27 cellular contexts compared by ENCODE assay signal in the genomic region with DNA sequence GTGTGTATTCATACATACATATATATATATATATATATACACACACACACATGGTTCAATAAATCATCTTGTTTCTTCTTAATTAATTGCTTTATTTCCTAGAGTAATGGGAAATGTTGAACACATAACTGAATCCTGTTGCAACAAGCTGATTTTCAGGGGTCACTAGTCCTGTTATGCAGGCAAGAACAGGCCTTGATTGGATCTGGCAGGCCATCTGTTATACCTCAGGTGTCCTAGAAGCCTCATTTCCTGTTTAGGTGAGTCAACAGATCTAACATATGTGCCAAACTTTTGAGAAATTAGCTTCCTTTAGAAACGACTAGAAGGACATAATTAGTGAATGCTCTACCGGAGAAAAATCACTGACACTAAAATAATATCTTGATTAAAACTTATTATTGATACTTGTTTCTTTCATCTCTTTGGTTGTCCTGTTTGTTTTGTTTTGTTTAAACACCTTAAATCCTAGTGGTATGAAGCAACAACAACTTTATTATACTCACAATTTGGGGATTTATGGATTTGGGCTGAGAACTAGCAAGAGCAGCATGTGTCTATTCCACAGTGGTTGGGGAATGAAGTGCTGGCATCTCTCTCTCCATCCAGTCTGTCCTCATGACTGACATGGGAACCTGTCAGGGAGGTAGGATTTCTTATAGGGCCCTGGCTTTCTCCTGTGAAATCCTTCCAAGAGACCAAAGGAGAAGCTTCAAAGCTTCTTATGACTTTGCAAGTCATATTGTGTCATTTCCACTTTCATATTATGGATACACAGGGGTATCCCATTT.
DNase-seq lines count a peak whose midpoint lies in the region; ATAC-seq and TF ChIP-seq lines count a peak whose summit lies in the region.
"Had no signal": no experiment of that assay in that cellular context is flagged by ENCODE, and none has a peak within 500 bp of the region (broad histone marks: within the 10 kb centered on the region; RNA-seq: fewer than 3 reads in every experiment).

No MANE protein-coding gene starts in this region.

- H3K9ac ChIP-seq in SK-N-SH: no peak overlapping the region

- no peak overlapping the region for H2AFZ ChIP-seq in SK-N-SH (ENCODE audit: low read depth)

- H3K4me3 ChIP-seq in SK-N-SH (ENCODE audit: low read depth in 2 of 2, low read length in 1 of 2): no peak overlapping the region
- H3K4me3 ChIP-seq: lung, pancreas, right atrium auricular region, SJCRH30 had no signal

- H3K36me3 ChIP-seq in SK-N-SH (replicated peaks in 1 of 2; ENCODE audit: control insufficient read depth in 1 of 2, insufficient read depth in 2 of 2, low read length in 1 of 2): no peaks in the 10 kb centered on the region
- H3K36me3 ChIP-seq: pancreas, right atrium auricular region, SJCRH30 had no signal

- TF ChIP-seq CTCF in SK-N-SH (IDR thresholded peaks at IDR 0.05) (no peak), RWPE1 (conservative IDR thresholded peaks at IDR 0.05; ENCODE audit: low read depth) (no peak), GM13977 (IDR thresholded peaks at IDR 0.05; ENCODE audit: extremely low read depth, insufficient read depth, missing control alignments) (no peak)

- H3K9me2 ChIP-seq in SK-N-SH: no peaks in the 10 kb centered on the region

- in situ Hi-C loops in GM13977 (cut with MboI; ENCODE audit: low pct_unique_long_range_greater_than_20kb, low sequenced_read_pairs, unreplicated experiment): no loop called here

- no peaks in the 10 kb centered on the region for H3K9me3 ChIP-seq in SK-N-SH
- H3K9me3 ChIP-seq: pancreas, right atrium auricular region, SJCRH30 had no signal

- WGBS in SK-N-SH (ENCODE audit: low lambda C conversion rate): 46% methylated on average over 2 of the region's 2 CpGs

- no peaks in the 10 kb centered on the region for H4K20me1 ChIP-seq in SK-N-SH (ENCODE audit: insufficient read depth)

- ATAC-seq in SK-N-SH treated with all-trans-retinoic acid at 6 μM for 48 hours (no peak), HG03108 (IDR thresholded peaks at IDR 0.05; ENCODE audit: unreplicated experiment) (no peak)
- ATAC-seq: activated CD8-positive, alpha-beta memory T cell treated with anti-CD3 and anti-CD28 coated beads, Interleukin-2, amount 10 ng/mL, durations not matched to agents 7 days and 5 days; CD8-positive, alpha-beta T cell had no signal

- no peaks in the 10 kb centered on the region for H3K79me2 ChIP-seq in SK-N-SH (ENCODE audit: insufficient read depth)

- H3K27ac ChIP-seq in SK-N-SH (ENCODE audit: low read depth in 2 of 2, low read length in 1 of 2) (no peak overlapping the region), RWPE1 (no peak overlapping the region), epithelial cell of prostate (peak overlapping the region; percentile 80)
- H3K27ac ChIP-seq: pancreas, right atrium auricular region, SJCRH30 had no signal

- no peak overlapping the region for H3K4me2 ChIP-seq in SK-N-SH

- no peak for TF ChIP-seq RAD21 in SK-N-SH (IDR thresholded peaks at IDR 0.05; ENCODE audit: low read length)

- no peak for DNase-seq in SK-N-SH
- peak; percentile 73 for DNase-seq in RWPE1 (ENCODE audit: low spot score)
- peak; percentile 86 for DNase-seq in epithelial cell of prostate (ENCODE audit: low read depth, low spot score)
- DNase-seq in renal cortical epithelial cell (ENCODE audit: low read depth): peak; percentile 46
- no peak for DNase-seq in GM13977 (ENCODE audit: low spot score)
- DNase-seq in activated T-cell treated with anti-CD3 and anti-CD28 coated beads for 4 hours: no peak
- DNase-seq: activated CD4-positive, CD25-positive, alpha-beta regulatory T cell; activated CD8-positive, alpha-beta memory T cell treated with anti-CD3 and anti-CD28 coated beads, Interleukin-2, amount 10 ng/mL, durations not matched to agents 7 days and 5 days; activated naive CD4-positive, alpha-beta T cell treated with anti-CD3 and anti-CD28 coated beads, Interleukin-2, amount 50 U/mL, for 16 hours; amygdala; CD8-positive, alpha-beta T cell; DMS 273 treated with DMSO at 0.1 percent for 48 hours; H9; NCI-H1092; NCI-H187 treated with DMSO at 0.1 percent for 48 hours; NCI-H2227 treated with DMSO at 0.1 percent for 48 hours; nephron progenitor cell; NK-92 treated with Interleukin-12 subunit alpha and Interleukin-12 subunit beta, amount 100 ng/mL, for 24 hours; pancreas; SJCRH30; stimulated activated CD4-positive, alpha-beta T cell treated with anti-CD3 and anti-CD28 coated beads, Interleukin-2, amount 100 ng/mL, for 48 hours; T-helper 1 cell; trophoblast cell had no signal

- H3K27me3 ChIP-seq in SK-N-SH (ENCODE audit: insufficient read depth): no peaks in the 10 kb centered on the region
- H3K27me3 ChIP-seq: pancreas, right atrium auricular region, SJCRH30 had no signal

- H3F3A ChIP-seq in SK-N-SH (replicated peaks; ENCODE audit: insufficient read depth): no peaks in the 10 kb centered on the region

- POLR2A ChIA-PET in SK-N-SH (lab: Yijun Ruan, JAX) (no interaction called here), RWPE1 (lab: Yijun Ruan, JAX; ENCODE audit: low non-redundant PET) (no interaction called here)

- no peak for TF ChIP-seq EP300 in SK-N-SH (IDR thresholded peaks at IDR 0.05; ENCODE audit: borderline replicate concordance in 1 of 2, low read depth in 1 of 2, low read length in 1 of 2)

- no peaks in the 10 kb centered on the region for H3K4me1 ChIP-seq in SK-N-SH (ENCODE audit: control insufficient read depth in 1 of 2, insufficient read depth in 2 of 2, low read depth in 1 of 2, low read length in 1 of 2)
- H3K4me1 ChIP-seq: right atrium auricular region, SJCRH30 had no signal

- CTCF ChIA-PET in SK-N-SH (lab: Yijun Ruan, JAX) (interaction anchor here (0.8 to 1.4 kb wide), 2 partner anchors 8 to 10 kb away, joined by 3 to 4 read pairs; no protein-coding TSS in a partner anchor), RWPE1 (lab: Yijun Ruan, JAX) (interaction anchor here (0.8 kb wide), 1 partner anchor 10 kb away, joined by 4 read pairs; no protein-coding TSS in a partner anchor)

TF ChIP-seq in SK-N-SH treated with all-trans-retinoic acid at 6 μM for 48 hours, 23 proteins besides CTCF, POLR2A, EP300 and RAD21:
- TF ChIP-seq RARB (CRISPR knock-in tag; IDR thresholded peaks at IDR 0.05): no peak
- peak; percentile 48; the same call in 1 of the 2 replicates for TF ChIP-seq TCF4 (CRISPR knock-in tag; IDR thresholded peaks at IDR 0.05; ENCODE audit: borderline replicate concordance)
- no peak for TF ChIP-seq ARNTL (CRISPR knock-in tag; IDR thresholded peaks at IDR 0.05; ENCODE audit: borderline replicate concordance, low read depth)
- no peak for TF ChIP-seq BACH2 (CRISPR knock-in tag; IDR thresholded peaks at IDR 0.05; ENCODE audit: borderline replicate concordance)
- TF ChIP-seq, protein P1, sequence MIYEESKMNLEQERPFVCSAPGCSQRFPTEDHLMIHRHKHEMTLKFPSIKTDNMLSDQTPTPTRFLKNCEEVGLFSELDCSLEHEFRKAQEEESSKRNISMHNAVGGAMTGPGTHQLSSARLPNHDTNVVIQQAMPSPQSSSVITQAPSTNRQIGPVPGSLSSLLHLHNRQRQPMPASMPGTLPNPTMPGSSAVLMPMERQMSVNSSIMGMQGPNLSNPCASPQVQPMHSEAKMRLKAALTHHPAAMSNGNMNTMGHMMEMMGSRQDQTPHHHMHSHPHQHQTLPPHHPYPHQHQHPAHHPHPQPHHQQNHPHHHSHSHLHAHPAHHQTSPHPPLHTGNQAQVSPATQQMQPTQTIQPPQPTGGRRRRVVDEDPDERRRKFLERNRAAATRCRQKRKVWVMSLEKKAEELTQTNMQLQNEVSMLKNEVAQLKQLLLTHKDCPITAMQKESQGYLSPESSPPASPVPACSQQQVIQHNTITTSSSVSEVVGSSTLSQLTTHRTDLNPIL (CRISPR knock-in tag; IDR thresholded peaks at IDR 0.05; ENCODE audit: low read depth): no peak
- peak; percentile 39; the same call in 1 of the 2 replicates for TF ChIP-seq ISL1 (CRISPR knock-in tag; IDR thresholded peaks at IDR 0.05)

TF ChIP-seq in SK-N-SH, 30 proteins besides CTCF, POLR2A, EP300 and RAD21 (continues in another document):
- no peak for TF ChIP-seq NFIC (IDR thresholded peaks at IDR 0.05; ENCODE audit: borderline replicate concordance)
- no peak for TF ChIP-seq REST (IDR thresholded peaks at IDR 0.05; ENCODE audit: low read depth, low read length)
- no peak for TF ChIP-seq FOSL2 (IDR thresholded peaks at IDR 0.05; ENCODE audit: borderline replicate concordance, low read depth)
- TF ChIP-seq, protein P2, sequence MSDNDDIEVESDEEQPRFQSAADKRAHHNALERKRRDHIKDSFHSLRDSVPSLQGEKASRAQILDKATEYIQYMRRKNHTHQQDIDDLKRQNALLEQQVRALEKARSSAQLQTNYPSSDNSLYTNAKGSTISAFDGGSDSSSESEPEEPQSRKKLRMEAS (IDR thresholded peaks at IDR 0.05; ENCODE audit: low read depth): no peak
- no peak for TF ChIP-seq NRF1 (IDR thresholded peaks at IDR 0.05; ENCODE audit: low read depth, low read length)

Comparison
In these comparisons a context has a peak if more than half of its experiments do, and no peak if none do; other contexts are left out.
1. DNase-seq: peak in RWPE1 (single experiment), epithelial cell of prostate (single experiment) and renal cortical epithelial cell (single experiment); none in SK-N-SH (single experiment), GM13977 (single experiment) and activated T-cell treated with anti-CD3 and anti-CD28 coated beads for 4 hours (single experiment).